Comparison of ENCODE assay signal across 8 cellular contexts in genomic region chr1:167221126-167221803, GRCh38. TPM values are rescaled to one million over a fixed set of nuclear protein-coding genes. Genes with fewer than 3 reads are reported as not detected.
A peak's percentile ranks its signal among the peaks of the same experiment; 100 is the strongest.
DNase-seq lines count a peak whose midpoint lies in the region; ATAC-seq and TF ChIP-seq lines count a peak whose summit lies in the region.

No MANE protein-coding gene starts in this region.

- H3K27ac ChIP-seq in IMR-90 (ENCODE audit: insufficient read depth, low read length) (peak overlapping the region; percentile 72), right cardiac atrium (ENCODE audit: low read length) (peak overlapping the region; percentile 87)

- TF ChIP-seq CTCF in IMR-90 (conservative IDR thresholded peaks at IDR 0.05; ENCODE audit: low read depth, low read length), result no peak

- no peak overlapping the region for H2AK5ac ChIP-seq in IMR-90 (ENCODE audit: low read depth, low read length)

- H3K4me1 ChIP-seq in IMR-90 (ENCODE audit: control insufficient read depth, insufficient read depth, low read length), result no peaks in the 10 kb centered on the region
- H3K4me1 ChIP-seq in right cardiac atrium (ENCODE audit: control insufficient read depth, insufficient read depth, low read length), result no peaks in the 10 kb centered on the region

- TF ChIP-seq RAD21 in IMR-90 (IDR thresholded peaks at IDR 0.05; ENCODE audit: low read length), result no peak

- H3K79me1 ChIP-seq in IMR-90 (ENCODE audit: low read depth in 1 of 2, low read length in 2 of 2), result peaks cover 3 to 22% of the 10 kb centered on the region in 2 experiments; a peak in 3 of 4 replicates

- peak overlapping the region; percentile 16 for H2BK5ac ChIP-seq in IMR-90 (ENCODE audit: low read depth, low read length, poor library complexity, severe bottlenecking)

- H3K4me1 Mint-ChIP-seq in activated naive CD8-positive, alpha-beta T cell treated with anti-CD3 and anti-CD28 coated beads for 36 hours, result peaks cover 35% of the 10 kb centered on the region

- DNase-seq in ELR (ENCODE audit: low read depth), result peak; percentile 30
- DNase-seq in IMR-90, result no peak
- DNase-seq in activated naive CD8-positive, alpha-beta T cell treated with anti-CD3 and anti-CD28 coated beads for 36 hours, result peak; percentile 38
- peak; percentile 50 to 76 (median 74) for DNase-seq in right cardiac atrium
- no peak for DNase-seq in skeletal muscle cell (ENCODE audit: low read depth)
- DNase-seq in OCI-M1 (lab: John Stamatoyannopoulos, UW), result no peak
- no peak for DNase-seq in kidney glomerular epithelial cell (lab: John Stamatoyannopoulos, UW)

- peak overlapping the region; percentile 90 for H2AFZ ChIP-seq in IMR-90 (replicated peaks; ENCODE audit: low read length, poor library complexity)

- no peak overlapping the region for H4K5ac ChIP-seq in IMR-90 (ENCODE audit: low read depth, low read length)

- peak overlapping the region; percentile 52 for H3K4me2 ChIP-seq in IMR-90 (ENCODE audit: low read depth, low read length)

- no peak overlapping the region for H3K23ac ChIP-seq in IMR-90 (ENCODE audit: low read depth, low read length)

- POLR2A ChIA-PET in IMR-90 (lab: Charles Lee; ENCODE audit: unreplicated experiment), result no interaction called here

- no peak overlapping the region for H3K18ac ChIP-seq in IMR-90 (ENCODE audit: low read depth, low read length)

- in situ Hi-C loops in IMR-90 (cut with MboI; ENCODE audit: low sequenced_read_pairs), result no loop called here

- H3K9me3 ChIP-seq in IMR-90 (ENCODE audit: control insufficient read depth, insufficient read depth, low read length), result no peaks in the 10 kb centered on the region
- no peaks in the 10 kb centered on the region for H3K9me3 ChIP-seq in right cardiac atrium (ENCODE audit: control insufficient read depth, low read length)

- no peak overlapping the region for H4K8ac ChIP-seq in IMR-90 (ENCODE audit: low read depth in 2 of 2, low read length in 2 of 2)

- no peak overlapping the region for H2BK15ac ChIP-seq in IMR-90 (ENCODE audit: low read depth, low read length)

- H3K4me3 ChIP-seq in IMR-90 (ENCODE audit: insufficient read depth, low read depth, low read length) (peak overlapping the region; percentile 66), right cardiac atrium (ENCODE audit: low read length) (peak overlapping the region; percentile 100), skeletal muscle cell (ENCODE audit: low read depth, low read length) (peak overlapping the region; percentile 70)

- H3K9me3 Mint-ChIP-seq in activated naive CD8-positive, alpha-beta T cell treated with anti-CD3 and anti-CD28 coated beads for 36 hours, result peaks cover 4% of the 10 kb centered on the region

- dilution Hi-C loops in IMR-90 (cut with HindIII; ENCODE audit: low sequenced_read_pairs, unreplicated experiment), result no loop called here

- H4K91ac ChIP-seq in IMR-90 (ENCODE audit: insufficient read depth, low read depth, low read length), result no peak overlapping the region

- H3K56ac ChIP-seq in IMR-90 (ENCODE audit: extremely low read depth, insufficient read depth, low read length), result no peak overlapping the region

- BruUV-seq in IMR-90 (replicated peaks; lab: Mats Ljungman, UMichigan), result no TSS peak

- peak overlapping the region; percentile 91 for H3K27ac Mint-ChIP-seq in activated naive CD8-positive, alpha-beta T cell treated with anti-CD3 and anti-CD28 coated beads for 36 hours

- H3K27me3 Mint-ChIP-seq in activated naive CD8-positive, alpha-beta T cell treated with anti-CD3 and anti-CD28 coated beads for 36 hours, result peaks cover 5% of the 10 kb centered on the region

- ATAC-seq in GM21447 (IDR thresholded peaks at IDR 0.05; ENCODE audit: unreplicated experiment) (peak; percentile 1), IMR-90 (ENCODE audit: low read depth) (peak; percentile 18), right cardiac atrium (peak; percentile 8 to 14)

- no peak overlapping the region for H2BK120ac ChIP-seq in IMR-90 (ENCODE audit: low read depth, low read length)

- peak overlapping the region; percentile 67 for H3K9ac ChIP-seq in IMR-90 (ENCODE audit: low read depth, low read length)

- no peak overlapping the region for H3K14ac ChIP-seq in IMR-90 (replicated peaks; ENCODE audit: low read depth, low read length)

- H3K4ac ChIP-seq in IMR-90 (ENCODE audit: low read depth, low read length), result no peak overlapping the region

- CTCF ChIA-PET in IMR-90 (lab: Yijun Ruan, JAX), result interaction anchor here (1.1 to 1.6 kb wide), 3 partner anchors 25 to 311 kb away, joined by 3 to 5 read pairs (median 4); no protein-coding TSS in a partner anchor

- H3K27me3 ChIP-seq in IMR-90 (ENCODE audit: control insufficient read depth, insufficient read depth, low read length), result no peaks in the 10 kb centered on the region
- H3K27me3 ChIP-seq in right cardiac atrium (ENCODE audit: control insufficient read depth, insufficient read depth), result no peaks in the 10 kb centered on the region

- peak overlapping the region; percentile 91 for H3K4me3 Mint-ChIP-seq in activated naive CD8-positive, alpha-beta T cell treated with anti-CD3 and anti-CD28 coated beads for 36 hours

- H3K36me3 ChIP-seq in IMR-90 (ENCODE audit: control insufficient read depth, insufficient read depth, low read length), result no peaks in the 10 kb centered on the region

- H2AK9ac ChIP-seq in IMR-90 (replicated peaks; ENCODE audit: low read depth, low read length, poor library complexity), result peak overlapping the region; percentile 84

- intact Hi-C loops in IMR-90 (cut with micrococcal nuclease) (loop anchor here (5.0 to 10.0 kb wide), 4 partner anchors 46 to 584 kb away; no protein-coding TSS in a partner anchor), right cardiac atrium (cut with DNase I) (no loop called here)

- WGBS in IMR-90 (ENCODE audit: extremely low coverage in 2 of 2, insufficient read length in 1 of 2), 2 experiments, result 2% methylated on average over 6 of the region's 83 CpGs; no CpG with 5 or more reads in 1 of the 2 experiments
- WGBS in right cardiac atrium, result under 1% methylated on average over 83 of the region's 83 CpGs

- TF ChIP-seq POLR2A in IMR-90 (IDR thresholded peaks at IDR 0.05; ENCODE audit: low read depth, low read length), result no peak

- no peak overlapping the region for H2BK20ac ChIP-seq in IMR-90 (ENCODE audit: low read depth, low read length)

- H4K20me1 ChIP-seq in IMR-90 (ENCODE audit: insufficient read depth, low read length), result no peaks in the 10 kb centered on the region

- no peaks in the 10 kb centered on the region for H3K9me1 ChIP-seq in IMR-90 (ENCODE audit: insufficient read depth, low read length)

- H3K36me3 Mint-ChIP-seq in activated naive CD8-positive, alpha-beta T cell treated with anti-CD3 and anti-CD28 coated beads for 36 hours, result peaks cover 4% of the 10 kb centered on the region

TF ChIP-seq in IMR-90, 13 proteins besides CTCF, POLR2A, EP300 and RAD21:
- no peak for TF ChIP-seq MAZ (IDR thresholded peaks at IDR 0.05; ENCODE audit: borderline replicate concordance, low read depth, low read length)

RNA-seq across cellular contexts. Expression of gene POU2F1, which starts 0.6 kb away (rescaled TPM):
- 3.4 and 4.4 TPM in 2 replicates for total RNA-seq in IMR-90 (2012; rRNA removed)
- 1.0 and 1.2 TPM in 2 replicates for polyA plus RNA-seq in IMR-90 (2012; rRNA removed)
- 0.32 and 0.75 TPM in 2 replicates for polyA plus RNA-seq in IMR-90 (2012; cell fraction: cytosol; rRNA removed)
- polyA plus RNA-seq in IMR-90 (2012; cell fraction: nucleus; rRNA removed; ENCODE audit: low replicate concordance), result 3.5 and 6.8 TPM in 2 replicates
- total RNA-seq in activated naive CD8-positive, alpha-beta T cell treated with anti-CD3 and anti-CD28 coated beads for 36 hours, result 10 to 100 TPM; 13.5 to 17.3 TPM
- total RNA-seq in right cardiac atrium, result 10 to 100 TPM in 2 of 4 donors, 1 to 10 TPM in 2; 8.9 to 12.5 (median 9.8) TPM
- 3.2 TPM for polyA plus RNA-seq in right cardiac atrium

Comparison
In these comparisons a context has a peak if more than half of its experiments do, and no peak if none do; other contexts are left out.
1. DNase-seq: peak in ELR (single experiment), activated naive CD8-positive, alpha-beta T cell treated with anti-CD3 and anti-CD28 coated beads for 36 hours (single experiment) and right cardiac atrium (3 of 3); none in IMR-90 (single experiment), skeletal muscle cell (single experiment), OCI-M1 (single experiment) and kidney glomerular epithelial cell (single experiment).
2. Peak in every context shown above with its lines, with median percentiles within 50 percentile points of each other: ATAC-seq and H3K4me3 ChIP-seq.